ENCODE assay signal across 9 cellular contexts in genomic region chr3:187291001-187291511, GRCh38. TPM values are rescaled to one million over a fixed set of nuclear protein-coding genes. Genes with fewer than 3 reads are reported as not detected.
DNase-seq lines count a peak whose midpoint lies in the region; ATAC-seq and TF ChIP-seq lines count a peak whose summit lies in the region.
"Had no signal": no experiment of that assay in that cellular context is flagged by ENCODE, and none has a peak within 500 bp of the region (broad histone marks: within the 10 kb centered on the region; RNA-seq: fewer than 3 reads in every experiment).

No MANE protein-coding gene starts in this region.

- CTCF ChIA-PET in GM10248 (lab: Yijun Ruan, JAX) = no interaction called here
- CTCF ChIA-PET in activated CD8-positive, alpha-beta T cell treated with anti-CD3 and anti-CD28 coated beads for 36 hours (lab: Charles Lee) = interaction anchor here (1.0 kb wide), 1 partner anchor 14 kb away, joined by 3 read pairs; no protein-coding TSS in a partner anchor

- no peaks in the 10 kb centered on the region for H3K4me1 Mint-ChIP-seq in activated CD8-positive, alpha-beta T cell treated with anti-CD3 and anti-CD28 coated beads for 36 hours (ENCODE audit: low read depth)
- H3K4me1 Mint-ChIP-seq in natural killer cell treated with Interleukin-12 subunit alpha and Interleukin-12 subunit beta and Interleukin-15 and Interleukin-18, amount 100 ng/mL, for 72 hours (ENCODE audit: low read depth in 2 of 2) = peaks cover 0 to 3% of the 10 kb centered on the region in 2 donors

- no peak overlapping the region for H3K4me3 Mint-ChIP-seq in activated CD8-positive, alpha-beta T cell treated with anti-CD3 and anti-CD28 coated beads for 36 hours
- no peak overlapping the region for H3K4me3 Mint-ChIP-seq in natural killer cell treated with Interleukin-12 subunit alpha and Interleukin-12 subunit beta and Interleukin-15 and Interleukin-18, amount 100 ng/mL, for 72 hours

- POLR2A ChIA-PET in GM10248 (lab: Yijun Ruan, JAX) = no interaction called here
- POLR2A ChIA-PET in activated CD8-positive, alpha-beta T cell treated with anti-CD3 and anti-CD28 coated beads for 36 hours (lab: Charles Lee) = no interaction called here

- H3K27ac Mint-ChIP-seq in activated CD8-positive, alpha-beta T cell treated with anti-CD3 and anti-CD28 coated beads for 36 hours = no peak overlapping the region
- H3K27ac Mint-ChIP-seq in natural killer cell treated with Interleukin-12 subunit alpha and Interleukin-12 subunit beta and Interleukin-15 and Interleukin-18, amount 100 ng/mL, for 72 hours = no peak overlapping the region

- peaks cover 17 to 63% of the 10 kb centered on the region in 2 donors for H3K4me1 ChIP-seq in gastrocnemius medialis

- peaks cover 23% of the 10 kb centered on the region for H3K27me3 Mint-ChIP-seq in activated CD8-positive, alpha-beta T cell treated with anti-CD3 and anti-CD28 coated beads for 36 hours
- H3K27me3 Mint-ChIP-seq in natural killer cell treated with Interleukin-12 subunit alpha and Interleukin-12 subunit beta and Interleukin-15 and Interleukin-18, amount 100 ng/mL, for 72 hours = peaks cover 43 to 65% of the 10 kb centered on the region in 2 donors

- DNase-seq in H4 (ENCODE audit: low spot score) (peak; percentile 80), cerebellar cortex (ENCODE audit: low spot score) (peak; percentile 5), inferior parietal cortex (ENCODE audit: extremely low spot score) (peak; percentile 38), gastrocnemius medialis (peak; percentile 17 to 23), GM10248 (ENCODE audit: extremely low spot score) (no peak)
- no peak for DNase-seq in central memory CD4-positive, alpha-beta T cell
- no peak for DNase-seq in activated CD8-positive, alpha-beta T cell treated with anti-CD3 and anti-CD28 coated beads for 36 hours
- no peak for DNase-seq in natural killer cell treated with Interleukin-12 subunit alpha and Interleukin-12 subunit beta and Interleukin-15 and Interleukin-18, amount 100 ng/mL, for 72 hours (ENCODE audit: low spot score)

- TF ChIP-seq CTCF in gastrocnemius medialis (IDR thresholded peaks at IDR 0.05 in 4 of 5, conservative IDR thresholded peaks at IDR 0.05 in 1 of 5) (no peak), GM10248 (IDR thresholded peaks at IDR 0.05; ENCODE audit: control extremely low read depth, extremely low read depth, low read depth, missing control alignments) (no peak)
- no peak for TF ChIP-seq CTCF in activated CD8-positive, alpha-beta T cell treated with anti-CD3 and anti-CD28 coated beads for 36 hours (IDR thresholded peaks at IDR 0.05)

- peak overlapping the region; percentile 63 to 73 (median 69) for H3K27ac ChIP-seq in gastrocnemius medialis

- in situ Hi-C loops in gastrocnemius medialis (cut with MboI; ENCODE audit: low sequenced_read_pairs in 4 of 4) = loop anchor here in 1 of 4 donors (10.0 kb wide), 1 partner anchor 66 kb away; no protein-coding TSS in a partner anchor

- H3K4me3 ChIP-seq in gastrocnemius medialis = peak overlapping the region; percentile 22 to 47 (median 34)

- intact Hi-C loops in gastrocnemius medialis (cut with DNase I; ENCODE audit: low total_unique reads) = no loop called here
- intact Hi-C loops in activated CD8-positive, alpha-beta T cell treated with anti-CD3 and anti-CD28 coated beads for 36 hours (cut with micrococcal nuclease) = no loop called here

- H3K36me3 Mint-ChIP-seq in activated CD8-positive, alpha-beta T cell treated with anti-CD3 and anti-CD28 coated beads for 36 hours (ENCODE audit: low read depth) = no peaks in the 10 kb centered on the region
- H3K36me3 Mint-ChIP-seq in natural killer cell treated with Interleukin-12 subunit alpha and Interleukin-12 subunit beta and Interleukin-15 and Interleukin-18, amount 100 ng/mL, for 72 hours = no peaks in the 10 kb centered on the region

- no peaks in the 10 kb centered on the region for H3K9me3 ChIP-seq in gastrocnemius medialis

- no peaks in the 10 kb centered on the region for H3K27me3 ChIP-seq in gastrocnemius medialis

- no peaks in the 10 kb centered on the region for H3K36me3 ChIP-seq in gastrocnemius medialis

- peak; percentile 59 to 76 for ATAC-seq in gastrocnemius medialis
- no peak for ATAC-seq in activated CD8-positive, alpha-beta T cell treated with anti-CD3 and anti-CD28 coated beads for 36 hours
- ATAC-seq in natural killer cell treated with Interleukin-12 subunit alpha and Interleukin-12 subunit beta and Interleukin-15 and Interleukin-18, amount 100 ng/mL, for 72 hours = no peak
- ATAC-seq: esophagus mucosa had no signal

- no peak for TF ChIP-seq POLR2A in gastrocnemius medialis (IDR thresholded peaks at IDR 0.05)

- no peaks in the 10 kb centered on the region for H3K9me3 Mint-ChIP-seq in activated CD8-positive, alpha-beta T cell treated with anti-CD3 and anti-CD28 coated beads for 36 hours
- H3K9me3 Mint-ChIP-seq in natural killer cell treated with Interleukin-12 subunit alpha and Interleukin-12 subunit beta and Interleukin-15 and Interleukin-18, amount 100 ng/mL, for 72 hours = no peaks in the 10 kb centered on the region

RNA-seq across cellular contexts. Expression of gene MASP1, which starts 0.5 kb away (rescaled TPM):
- 6.0 and 10.2 TPM in 2 replicates for total RNA-seq in H4 (2014; rRNA removed; shearing (Covaris generic))
- 1 to 10 TPM in 2 of 4 donors, under 1 TPM in 2; 0.27 to 7.3 (median 2.6) TPM for total RNA-seq in gastrocnemius medialis
- not detected for total RNA-seq in activated CD8-positive, alpha-beta T cell treated with anti-CD3 and anti-CD28 coated beads for 36 hours
- total RNA-seq in natural killer cell treated with Interleukin-12 subunit alpha and Interleukin-12 subunit beta and Interleukin-15 and Interleukin-18, amount 100 ng/mL, for 72 hours = not detected

Comparison
In these comparisons a context has a peak if more than half of its experiments do, and no peak if none do; other contexts are left out.
1. DNase-seq: peak in H4 (single experiment), cerebellar cortex (single experiment), inferior parietal cortex (single experiment) and gastrocnemius medialis (2 of 2); none in central memory CD4-positive, alpha-beta T cell (single experiment), GM10248 (single experiment), activated CD8-positive, alpha-beta T cell treated with anti-CD3 and anti-CD28 coated beads for 36 hours (single experiment) and natural killer cell treated with Interleukin-12 subunit alpha and Interleukin-12 subunit beta and Interleukin-15 and Interleukin-18, amount 100 ng/mL, for 72 hours (single experiment).
2. ATAC-seq: peak in gastrocnemius medialis (2 of 2); none in activated CD8-positive, alpha-beta T cell treated with anti-CD3 and anti-CD28 coated beads for 36 hours (single experiment) and natural killer cell treated with Interleukin-12 subunit alpha and Interleukin-12 subunit beta and Interleukin-15 and Interleukin-18, amount 100 ng/mL, for 72 hours (0 of 2).